In genomic region chr3:135453333-135453732, GRCh38 we compare ENCODE assay signal across 23 cellular contexts.
"Had no signal": no experiment of that assay in that cellular context is flagged by ENCODE, and none has a peak within 500 bp of the region (broad histone marks: within the 10 kb centered on the region; RNA-seq: fewer than 3 reads in every experiment).

No MANE protein-coding gene starts in this region.

- H3K27me3 ChIP-seq: ovary, right atrium auricular region, right lobe of liver, testis, thyroid gland, upper lobe of left lung, vagina had no signal

- DNase-seq: hypothalamus; immature natural killer cell; kidney; left colon; mesendoderm; naive B cell; natural killer cell; ovary; right lobe of liver; stimulated activated CD4-positive, alpha-beta T cell treated with anti-CD3 and anti-CD28 coated beads, Interleukin-2, amount 100 ng/mL, for 24 hours; stimulated activated CD4-positive, alpha-beta T cell treated with anti-CD3 and anti-CD28 coated beads, Interleukin-4, amount 100 ng/mL, for 1 hour; stimulated activated naive B cell treated with anti-CD40 and anti-IgM and Interleukin-4, amounts not matched to agents 10 μg/mL and 1 μg/mL and 100 μg/mL, for 72 hours; stimulated activated naive CD8-positive, alpha-beta T cell treated with anti-CD3 and anti-CD28 coated beads, Interleukin-15, Interleukin-2, amounts not matched to agents 100 U/mL and 50 U/mL, for 24 hours; stomach; testis; transverse colon had no signal

- H3K9me3 ChIP-seq: left lung, ovary, right atrium auricular region, right lobe of liver, testis, thyroid gland, transverse colon, upper lobe of left lung, vagina had no signal

- H3K4me1 ChIP-seq: left lung, right atrium auricular region, right lobe of liver, stomach, testis, transverse colon, upper lobe of left lung, vagina had no signal

- H3K4me3 ChIP-seq: left lung, lung, ovary, right atrium auricular region, right lobe of liver, smooth muscle cell, stomach, testis, thyroid gland, transverse colon, upper lobe of left lung, vagina had no signal

- H3K27ac ChIP-seq: left lung, ovary, right atrium auricular region, right lobe of liver, stomach, testis, thyroid gland, transverse colon, upper lobe of left lung, vagina had no signal

- H3K36me3 ChIP-seq: left lung, ovary, right atrium auricular region, right lobe of liver, stomach, thyroid gland, transverse colon, upper lobe of left lung, vagina had no signal
